ENCODE assay signal across 8 cellular contexts in genomic region chr21:16082038-16082816, GRCh38.
DNase-seq lines count a peak whose midpoint lies in the region; ATAC-seq and TF ChIP-seq lines count a peak whose summit lies in the region.

No MANE protein-coding gene starts in this region.

- H3K9me3 Mint-ChIP-seq in glutamatergic neuron (ENCODE audit: unreplicated experiment), result no peaks in the 10 kb centered on the region

- in situ Hi-C loops in ACHN (cut with HindIII; ENCODE audit: low pct_ligation_motif_present, low pct_unique_long_range_greater_than_20kb, low sequenced_read_pairs), result no loop called here

- H3K4me3 Mint-ChIP-seq in glutamatergic neuron (ENCODE audit: unreplicated experiment), result no peak overlapping the region

- no peaks in the 10 kb centered on the region for H3K36me3 Mint-ChIP-seq in glutamatergic neuron (ENCODE audit: unreplicated experiment)

- no peaks in the 10 kb centered on the region for H3K36me3 ChIP-seq in thyroid gland

- DNase-seq in ACHN, result peak; percentile 46
- peak; percentile 50 for DNase-seq in HCEC 1CT
- DNase-seq in SKM-1 (lab: John Stamatoyannopoulos, UW; ENCODE audit: unreplicated experiment), result peak; percentile 23
- DNase-seq in glutamatergic neuron, result no peak
- DNase-seq in thyroid gland, result no peak

- H3K4me1 ChIP-seq in thyroid gland, result no peaks in the 10 kb centered on the region

- WGBS in thyroid gland, 2 donors, result 37 to 41% methylated on average over 6 of the region's 6 CpGs

- TF ChIP-seq CTCF in glutamatergic neuron (IDR thresholded peaks at IDR 0.05; ENCODE audit: partially characterized antibody, unreplicated experiment) (peak; percentile 72), thyroid gland (IDR thresholded peaks at IDR 0.05) (peak in 5 of 6 experiments; percentile 36 to 76 (median 57))

- H3K27me3 Mint-ChIP-seq in glutamatergic neuron (ENCODE audit: unreplicated experiment), result no peaks in the 10 kb centered on the region

- intact Hi-C loops in thyroid gland (cut with DNase I), result loop anchor here (5.0 kb wide), 1 partner anchor 250 kb away; no protein-coding TSS in a partner anchor

- H3K9me3 ChIP-seq in thyroid gland, result no peaks in the 10 kb centered on the region

- no peak overlapping the region for H3K27ac Mint-ChIP-seq in glutamatergic neuron (ENCODE audit: unreplicated experiment)

- no peaks in the 10 kb centered on the region for H3K4me1 Mint-ChIP-seq in glutamatergic neuron (ENCODE audit: low read depth, unreplicated experiment)

- TF ChIP-seq POLR2A in thyroid gland (IDR thresholded peaks at IDR 0.05), result no peak

- no peaks in the 10 kb centered on the region for H3K27me3 ChIP-seq in thyroid gland

- H3K27ac ChIP-seq in thyroid gland, result peak overlapping the region in 1 of 3 donors; percentile 0

- ATAC-seq in HG02763 (IDR thresholded peaks at IDR 0.05; ENCODE audit: unreplicated experiment) (no peak), HG03139 (IDR thresholded peaks at IDR 0.05; ENCODE audit: unreplicated experiment) (no peak), GM18498 (IDR thresholded peaks at IDR 0.05; ENCODE audit: unreplicated experiment) (no peak)

- H3K4me3 ChIP-seq in thyroid gland (replicated peaks in 1 of 3), result no peak overlapping the region

Comparison
In these comparisons a context has a peak if more than half of its experiments do, and no peak if none do; other contexts are left out.
1. DNase-seq: peak in ACHN (single experiment), HCEC 1CT (single experiment) and SKM-1 (single experiment); none in glutamatergic neuron (single experiment) and thyroid gland (0 of 2).